ENCODE assay signal across 19 cellular contexts in genomic region chr17:65824901-65825300, GRCh38.
DNase-seq lines count a peak whose midpoint lies in the region; ATAC-seq, FAIRE-seq and TF ChIP-seq lines count a peak whose summit lies in the region.
"Had no signal": no experiment of that assay in that cellular context is flagged by ENCODE, and none has a peak within 500 bp of the region (broad histone marks: within the 10 kb centered on the region; RNA-seq: fewer than 3 reads in every experiment).

No MANE protein-coding gene starts in this region.

- dilution Hi-C loops in endothelial cell of umbilical vein (cut with MboI; ENCODE audit: extremely low pct_ligation_motif_present, low sequenced_read_pairs) = no loop called here

- H2AFZ ChIP-seq in endothelial cell of umbilical vein (ENCODE audit: low read depth, low read length) = no peak overlapping the region
- H2AFZ ChIP-seq: GM23338 had no signal

- peak; percentile 40 for FAIRE-seq in endothelial cell of umbilical vein (lab: Jason Lieb, UNC)
- FAIRE-seq: A204.1, GM12892, GM18507, HTR-8/SVneo had no signal

- POLR2A ChIA-PET in endothelial cell of umbilical vein (lab: Charles Lee) = no interaction called here

- TF ChIP-seq POLR2A in endothelial cell of umbilical vein (IDR thresholded peaks at IDR 0.05; ENCODE audit: low read depth, low read length) = no peak

- peaks cover 3% of the 10 kb centered on the region for H3K27me3 Mint-ChIP-seq in activated T-helper 17 cell treated with anti-CD3 and anti-CD28 coated beads, Interleukin-2, amount 50 U/mL, for 72 hours
- H3K27me3 Mint-ChIP-seq: CD4-positive, alpha-beta memory T cell had no signal

- no peak overlapping the region for H3K4me3 ChIP-seq in endothelial cell of umbilical vein (replicated peaks in 1 of 3; ENCODE audit: insufficient read depth in 1 of 3, low read depth in 1 of 3, low read length in 3 of 3)
- H3K4me3 ChIP-seq: BLaER1, GM23338 had no signal

- H3K9ac ChIP-seq in endothelial cell of umbilical vein (replicated peaks; ENCODE audit: extremely low read depth, insufficient read depth, low read length) = no peak overlapping the region
- H3K9ac ChIP-seq: BLaER1 had no signal

- no peaks in the 10 kb centered on the region for H3K4me1 Mint-ChIP-seq in activated T-helper 17 cell treated with anti-CD3 and anti-CD28 coated beads, Interleukin-2, amount 50 U/mL, for 72 hours
- H3K4me1 Mint-ChIP-seq: CD14-positive monocyte, GM23338 had no signal

- H3K36me3 ChIP-seq in endothelial cell of umbilical vein (ENCODE audit: control insufficient read depth in 2 of 2, extremely low read depth in 1 of 2, insufficient read depth in 2 of 2, low read length in 2 of 2) = no peaks in the 10 kb centered on the region
- H3K36me3 ChIP-seq: BLaER1 had no signal

- no peak for TF ChIP-seq CTCF in endothelial cell of umbilical vein (IDR thresholded peaks at IDR 0.05; ENCODE audit: extremely low read depth in 1 of 2, insufficient read depth in 1 of 2, low read depth in 1 of 2, low read length in 2 of 2)

- peaks cover 4% of the 10 kb centered on the region for H3K9me3 Mint-ChIP-seq in activated T-helper 17 cell treated with anti-CD3 and anti-CD28 coated beads, Interleukin-2, amount 50 U/mL, for 72 hours
- H3K9me3 Mint-ChIP-seq: GM23338 had no signal

- BruUV-seq in endothelial cell of umbilical vein (replicated peaks; lab: Mats Ljungman, UMichigan) = no TSS peak

- intact Hi-C loops in endothelial cell of umbilical vein (cut with micrococcal nuclease) (no loop called here), Right ventricle myocardium superior (cut with DNase I) (no loop called here)

- no peaks in the 10 kb centered on the region for H3K9me1 ChIP-seq in endothelial cell of umbilical vein (replicated peaks; ENCODE audit: control insufficient read depth, extremely low read depth, insufficient read depth, low read length)

- H3K27me3 ChIP-seq in endothelial cell of umbilical vein (ENCODE audit: control insufficient read depth in 2 of 2, insufficient read depth in 2 of 2, low read length in 2 of 2) = no peaks in the 10 kb centered on the region
- H3K27me3 ChIP-seq: BLaER1 had no signal

- H3K4me2 ChIP-seq in endothelial cell of umbilical vein (ENCODE audit: insufficient read depth, low read length) = peak overlapping the region; percentile 18
- H3K4me2 ChIP-seq: BLaER1, GM23338 had no signal

- no peaks in the 10 kb centered on the region for H3K79me2 ChIP-seq in endothelial cell of umbilical vein (ENCODE audit: control insufficient read depth, insufficient read depth, low read length)

- no peaks in the 10 kb centered on the region for H3K36me3 Mint-ChIP-seq in activated T-helper 17 cell treated with anti-CD3 and anti-CD28 coated beads, Interleukin-2, amount 50 U/mL, for 72 hours (ENCODE audit: low read depth)
- H3K36me3 Mint-ChIP-seq: CD14-positive monocyte had no signal

- peaks cover 23% of the 10 kb centered on the region for H3K4me1 ChIP-seq in endothelial cell of umbilical vein (ENCODE audit: control insufficient read depth, extremely low read depth, insufficient read depth, low read length)
- H3K4me1 ChIP-seq: BLaER1 had no signal

- DNase-seq in endothelial cell of umbilical vein (ENCODE audit: low read depth, low spot score) (peak; percentile 77), foreskin melanocyte (peak; percentile 2), UCSD-AML1 (lab: John Stamatoyannopoulos, UW; ENCODE audit: unreplicated experiment) (no peak), Right ventricle myocardium superior (no peak)
- DNase-seq in activated naive CD4-positive, alpha-beta T cell (lab: John Stamatoyannopoulos, UW) = no peak
- DNase-seq: CD4-positive, alpha-beta memory T cell; DMS153; DMS79; GDM1; HCEC 1CT; IMR-90 had no signal

- H4K20me1 ChIP-seq in endothelial cell of umbilical vein (replicated peaks; ENCODE audit: control insufficient read depth, extremely low read depth, insufficient read depth, low read length) = no peaks in the 10 kb centered on the region
- H4K20me1 ChIP-seq: BLaER1 had no signal

- H3K27ac ChIP-seq in endothelial cell of umbilical vein (ENCODE audit: insufficient read depth, low read depth, low read length) = no peak overlapping the region
- H3K27ac ChIP-seq: BLaER1 had no signal

- H3K4me3 Mint-ChIP-seq in activated T-helper 17 cell treated with anti-CD3 and anti-CD28 coated beads, Interleukin-2, amount 50 U/mL, for 72 hours = no peak overlapping the region
- H3K4me3 Mint-ChIP-seq: CD14-positive monocyte; CD4-positive, alpha-beta memory T cell; GM23338 had no signal

- CTCF ChIA-PET in endothelial cell of umbilical vein (lab: Charles Lee) = interaction anchor here (1.1 kb wide), 1 partner anchor 30 kb away, joined by 3 read pairs; no protein-coding TSS in a partner anchor

- peak; percentile 19 for ATAC-seq in activated T-helper 17 cell treated with anti-CD3 and anti-CD28 coated beads, Interleukin-2, amount 50 U/mL, for 72 hours (replicated peaks)
- no peak for ATAC-seq in Right ventricle myocardium superior (ENCODE audit: poor library complexity)
- ATAC-seq: GM23338 had no signal

- no peaks in the 10 kb centered on the region for H3K9me3 ChIP-seq in endothelial cell of umbilical vein (replicated peaks; ENCODE audit: control insufficient read depth, insufficient read depth, low read length)

- H3K27ac Mint-ChIP-seq in activated T-helper 17 cell treated with anti-CD3 and anti-CD28 coated beads, Interleukin-2, amount 50 U/mL, for 72 hours = no peak overlapping the region
- H3K27ac Mint-ChIP-seq: CD14-positive monocyte; CD4-positive, alpha-beta memory T cell; GM23338 had no signal

TF ChIP-seq in endothelial cell of umbilical vein, 7 proteins besides CTCF, POLR2A, EP300 and RAD21:
- TF ChIP-seq JUN (IDR thresholded peaks at IDR 0.05; ENCODE audit: borderline replicate concordance, insufficient read depth, insufficient read length, low read depth) = no peak
- no peak for TF ChIP-seq MYC (IDR thresholded peaks at IDR 0.05; ENCODE audit: low read depth, low read length)
- peak; percentile 54 for TF ChIP-seq FOS (IDR thresholded peaks at IDR 0.05; ENCODE audit: borderline replicate concordance, insufficient read depth, low read length)
- TF ChIP-seq MAX (IDR thresholded peaks at IDR 0.05; ENCODE audit: insufficient read depth, insufficient read length) = no peak

Comparison
In these comparisons a context has a peak if more than half of its experiments do, and no peak if none do; other contexts are left out.
1. DNase-seq: peak in endothelial cell of umbilical vein (single experiment) and foreskin melanocyte (single experiment); none in UCSD-AML1 (single experiment), activated naive CD4-positive, alpha-beta T cell (0 of 4) and Right ventricle myocardium superior (single experiment).